In the genomic region with DNA sequence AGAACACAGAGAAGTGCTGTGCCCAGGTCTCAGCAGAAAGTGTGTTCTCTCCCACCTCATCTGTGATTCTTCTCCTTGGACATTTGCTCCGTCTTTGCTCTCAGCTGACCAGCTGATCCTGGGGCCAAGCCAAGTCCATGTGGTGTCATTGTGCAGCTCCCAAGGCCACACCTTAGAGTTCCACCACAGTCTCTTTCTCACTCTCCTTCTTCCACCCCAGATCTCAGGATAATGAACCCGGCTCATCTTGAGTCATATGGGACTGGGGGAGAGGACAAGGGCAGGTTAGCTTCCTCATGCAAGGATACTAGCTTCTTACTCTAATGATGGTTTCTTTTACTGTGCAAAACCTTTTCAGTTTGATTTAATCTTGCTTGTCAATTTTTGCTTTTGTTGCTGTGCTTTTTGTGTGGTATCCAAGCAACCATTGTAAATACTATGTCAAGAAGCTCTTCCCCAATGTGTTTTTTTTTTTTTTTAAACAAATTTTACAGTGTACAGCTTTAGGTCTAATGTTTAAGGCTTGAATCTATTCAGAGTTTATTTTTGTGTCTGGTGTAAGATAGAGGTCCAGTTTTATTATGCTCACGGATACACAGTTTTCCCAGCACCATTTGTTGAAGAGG, we compare ENCODE assay signal across 16 cellular contexts.
A peak's percentile ranks its signal among the peaks of the same experiment; 100 is the strongest.
DNase-seq lines count a peak whose midpoint lies in the region; ATAC-seq and TF ChIP-seq lines count a peak whose summit lies in the region.
"Had no signal": no experiment of that assay in that cellular context is flagged by ENCODE, and none has a peak within 500 bp of the region (broad histone marks: within the 10 kb centered on the region; RNA-seq: fewer than 3 reads in every experiment).

No MANE protein-coding gene starts in this region.

- CTCF ChIA-PET in activated naive CD4-positive, alpha-beta T cell treated with anti-CD3 and anti-CD28 coated beads, Interleukin-2, amount 10 ng/mL, durations not matched to agents 7 days and 5 days (lab: Charles Lee), result no interaction called here

- H3K27ac Mint-ChIP-seq in osteocyte (ENCODE audit: unreplicated experiment), result peak overlapping the region; percentile 60
- no peak overlapping the region for H3K27ac Mint-ChIP-seq in activated naive CD4-positive, alpha-beta T cell treated with anti-CD3 and anti-CD28 coated beads, Interleukin-2, amount 10 ng/mL, durations not matched to agents 7 days and 5 days

- no peak for ATAC-seq in HG03432 (IDR thresholded peaks at IDR 0.05; ENCODE audit: unreplicated experiment)
- ATAC-seq: body of pancreas had no signal

- H3K36me3 Mint-ChIP-seq in osteocyte (ENCODE audit: unreplicated experiment), result peaks cover 25% of the 10 kb centered on the region
- peaks cover 71% of the 10 kb centered on the region for H3K36me3 Mint-ChIP-seq in activated naive CD4-positive, alpha-beta T cell treated with anti-CD3 and anti-CD28 coated beads, Interleukin-2, amount 10 ng/mL, durations not matched to agents 7 days and 5 days

- no peak overlapping the region for H3K4me3 ChIP-seq in epithelial cell of esophagus (ENCODE audit: low read length)
- H3K4me3 ChIP-seq: body of pancreas, MG63, smooth muscle cell, upper lobe of left lung had no signal

- TF ChIP-seq CTCF in epithelial cell of esophagus (IDR thresholded peaks at IDR 0.05; ENCODE audit: insufficient read depth, low read depth, low read length, missing control alignments) (no peak), osteocyte (IDR thresholded peaks at IDR 0.05) (no peak)

- no peaks in the 10 kb centered on the region for H3K9me3 Mint-ChIP-seq in osteocyte (ENCODE audit: unreplicated experiment)
- H3K9me3 Mint-ChIP-seq in activated naive CD4-positive, alpha-beta T cell treated with anti-CD3 and anti-CD28 coated beads, Interleukin-2, amount 10 ng/mL, durations not matched to agents 7 days and 5 days, result no peaks in the 10 kb centered on the region
- H3K9me3 Mint-ChIP-seq: naive B cell had no signal

- H3K27me3 Mint-ChIP-seq in osteocyte (ENCODE audit: unreplicated experiment), result no peaks in the 10 kb centered on the region
- no peaks in the 10 kb centered on the region for H3K27me3 Mint-ChIP-seq in activated naive CD4-positive, alpha-beta T cell treated with anti-CD3 and anti-CD28 coated beads, Interleukin-2, amount 10 ng/mL, durations not matched to agents 7 days and 5 days
- H3K27me3 Mint-ChIP-seq: naive B cell had no signal

- peak; percentile 5 for DNase-seq in NCI-H2227 (lab: John Stamatoyannopoulos, UW; ENCODE audit: unreplicated experiment)
- DNase-seq in NCI-H2227 treated with DMSO at 0.1 percent for 48 hours (lab: John Stamatoyannopoulos, UW), result no peak
- DNase-seq in M059J (ENCODE audit: low read depth), result peak; percentile 80
- DNase-seq in epithelial cell of esophagus (ENCODE audit: low read depth), result peak; percentile 11
- DNase-seq in osteocyte (ENCODE audit: extremely low spot score, unreplicated experiment), result no peak
- no peak for DNase-seq in activated naive CD4-positive, alpha-beta T cell treated with anti-CD3 and anti-CD28 coated beads, Interleukin-2, amount 10 ng/mL, durations not matched to agents 7 days and 5 days
- no peak for DNase-seq in NCI-H187 (lab: John Stamatoyannopoulos, UW)
- DNase-seq: activated CD8-positive, alpha-beta memory T cell treated with anti-CD3 and anti-CD28 coated beads, Interleukin-2, amount 50 U/mL, for 48 hours; DND-41; MG63; naive B cell; NCI-H446; upper lobe of left lung had no signal

- H3K4me3 Mint-ChIP-seq in osteocyte (ENCODE audit: unreplicated experiment), result no peak overlapping the region
- no peak overlapping the region for H3K4me3 Mint-ChIP-seq in activated naive CD4-positive, alpha-beta T cell treated with anti-CD3 and anti-CD28 coated beads, Interleukin-2, amount 10 ng/mL, durations not matched to agents 7 days and 5 days
- H3K4me3 Mint-ChIP-seq: naive B cell had no signal

- H3K4me1 Mint-ChIP-seq in osteocyte (ENCODE audit: unreplicated experiment), result peaks cover 8% of the 10 kb centered on the region
- H3K4me1 Mint-ChIP-seq in activated naive CD4-positive, alpha-beta T cell treated with anti-CD3 and anti-CD28 coated beads, Interleukin-2, amount 10 ng/mL, durations not matched to agents 7 days and 5 days, result peaks cover 8% of the 10 kb centered on the region
- H3K4me1 Mint-ChIP-seq: naive B cell had no signal

Comparison
In these comparisons a context has a peak if more than half of its experiments do, and no peak if none do; other contexts are left out.
1. DNase-seq: peak in NCI-H2227 (single experiment), M059J (single experiment) and epithelial cell of esophagus (single experiment); none in NCI-H2227 treated with DMSO at 0.1 percent for 48 hours (single experiment), osteocyte (single experiment), activated naive CD4-positive, alpha-beta T cell treated with anti-CD3 and anti-CD28 coated beads, Interleukin-2, amount 10 ng/mL, durations not matched to agents 7 days and 5 days (single experiment) and NCI-H187 (0 of 2).